In the genomic region with DNA sequence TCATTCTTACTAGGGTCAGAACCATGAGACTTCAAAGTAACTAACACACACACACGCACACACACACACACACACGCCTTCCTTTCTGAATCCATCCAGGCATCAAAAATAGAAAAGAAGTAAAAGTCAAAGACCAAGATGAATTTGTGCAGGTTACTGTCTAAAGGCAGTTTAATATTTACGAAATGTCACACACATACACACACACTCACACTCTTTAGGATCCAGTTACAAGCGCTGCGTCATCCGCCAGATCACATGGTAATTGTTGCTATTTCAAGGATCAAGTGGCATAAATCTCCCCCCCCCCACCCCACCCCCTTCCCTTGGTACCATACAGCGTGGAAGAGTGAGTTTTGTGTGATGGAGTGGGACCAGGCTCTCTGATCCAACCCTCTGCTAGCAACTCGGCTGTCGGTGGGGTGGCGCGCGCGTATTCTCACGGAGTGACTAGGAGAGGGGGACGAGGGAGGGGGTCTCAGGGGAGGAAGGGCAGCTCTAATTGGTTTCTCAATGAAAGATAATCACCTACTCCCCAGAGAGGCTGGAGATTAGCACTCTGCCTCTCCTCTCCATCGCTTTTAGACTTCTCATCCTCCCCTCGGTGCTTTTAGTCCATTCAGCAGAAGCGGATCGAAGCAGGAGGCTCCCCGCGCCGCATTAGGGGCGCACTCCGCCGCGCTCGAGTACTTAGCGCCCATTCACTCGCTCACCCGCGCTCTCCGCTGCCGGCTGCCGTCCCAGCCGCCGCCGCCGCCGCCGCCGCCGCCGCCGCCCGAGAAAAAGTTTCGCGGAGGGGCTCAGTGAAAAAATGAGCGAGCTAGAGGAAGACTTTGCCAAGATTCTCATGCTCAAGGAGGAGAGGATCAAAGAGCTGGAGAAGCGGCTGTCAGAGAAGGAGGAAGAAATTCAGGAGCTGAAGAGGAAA, we compare ENCODE assay signal across 8 cellular contexts.
DNase-seq lines count a peak whose midpoint lies in the region; ATAC-seq and TF ChIP-seq lines count a peak whose summit lies in the region.

No MANE protein-coding gene starts in this region.

- no peaks in the 10 kb centered on the region for H3K36me3 ChIP-seq in duodenal mucosa (ENCODE audit: control insufficient read depth in 1 of 2, insufficient read depth in 2 of 2, low read length in 2 of 2)
- no peaks in the 10 kb centered on the region for H3K36me3 ChIP-seq in lung (ENCODE audit: control insufficient read depth in 2 of 2, insufficient read depth in 2 of 2, low read length in 2 of 2)
- no peaks in the 10 kb centered on the region for H3K36me3 ChIP-seq in tibial nerve

- H3K27ac ChIP-seq in duodenal mucosa (ENCODE audit: low read depth, low read length) = peak overlapping the region; percentile 37
- peak overlapping the region; percentile 91 to 92 for H3K27ac ChIP-seq in lung (ENCODE audit: low read depth in 1 of 2, low read length in 1 of 2)
- H3K27ac ChIP-seq in tibial nerve = peak overlapping the region; percentile 23 to 87 (median 74)

- H3K9me3 ChIP-seq in duodenal mucosa (ENCODE audit: control insufficient read depth in 1 of 2, low read length in 2 of 2) (no peaks in the 10 kb centered on the region), lung (ENCODE audit: control insufficient read depth in 2 of 2, insufficient read depth in 1 of 2, low read length in 1 of 2) (no peaks in the 10 kb centered on the region), tibial nerve (no peaks in the 10 kb centered on the region)

- H3K4me1 ChIP-seq in duodenal mucosa (ENCODE audit: control insufficient read depth in 1 of 2, insufficient read depth in 2 of 2, low read length in 2 of 2) (peaks cover 3 to 21% of the 10 kb centered on the region in 2 donors), lung (ENCODE audit: control insufficient read depth in 2 of 2, insufficient read depth in 2 of 2, low read length in 2 of 2) (peaks cover 0 to 6% of the 10 kb centered on the region in 2 donors), tibial nerve (peaks cover 0 to 26% (median 5%) of the 10 kb centered on the region in 4 donors)

- H3K27me3 ChIP-seq in duodenal mucosa (ENCODE audit: control insufficient read depth in 1 of 2, insufficient read depth in 2 of 2, low read length in 2 of 2) (peaks cover 0 to 12% of the 10 kb centered on the region in 2 donors), lung (ENCODE audit: control insufficient read depth, insufficient read depth) (no peaks in the 10 kb centered on the region), tibial nerve (peaks cover 0 to 28% of the 10 kb centered on the region in 2 donors)

- H3K9ac ChIP-seq in duodenal mucosa (ENCODE audit: low read depth in 1 of 2, low read length in 2 of 2) = peak overlapping the region; percentile 23 to 64

- H3K4me3 ChIP-seq in GM08714 (ENCODE audit: low read length) = peak overlapping the region; percentile 47
- H3K4me3 ChIP-seq in duodenal mucosa (ENCODE audit: low read depth in 1 of 2, low read length in 2 of 2) = peak overlapping the region; percentile 71 to 81
- H3K4me3 ChIP-seq in lung = peak overlapping the region; percentile 75
- peak overlapping the region; percentile 46 to 60 (median 54) for H3K4me3 ChIP-seq in tibial nerve

- TF ChIP-seq EP300 in tibial nerve (IDR thresholded peaks at IDR 0.05) = no peak

- 2 to 3% methylated on average over 48 to 49 of the region's 49 CpGs for WGBS in lung, 2 donors
- 3 to 4% methylated on average over 44 to 48 of the region's 49 CpGs for WGBS in tibial nerve, 2 donors

- TF ChIP-seq CTCF in lung (IDR thresholded peaks at IDR 0.05; ENCODE audit: control extremely low read depth, extremely low read depth) (no peak), tibial nerve (IDR thresholded peaks at IDR 0.05) (no peak)

- TF ChIP-seq POLR2A in tibial nerve (IDR thresholded peaks at IDR 0.05) = no peak

- DNase-seq in NCI-H748 (lab: John Stamatoyannopoulos, UW; ENCODE audit: unreplicated experiment) (peak; percentile 45), lung (ENCODE audit: low spot score) (peak; percentile 46), tibial nerve (ENCODE audit: low spot score in 2 of 2) (no peak)

- ATAC-seq in lung (ENCODE audit: insufficient read depth, low FRiP score) (peak; percentile 27), GM21360 (IDR thresholded peaks at IDR 0.05; ENCODE audit: unreplicated experiment) (no peak), GM19328 (IDR thresholded peaks at IDR 0.05; ENCODE audit: unreplicated experiment) (no peak), GM21526 (IDR thresholded peaks at IDR 0.05; ENCODE audit: low FRiP score, unreplicated experiment) (no peak)

Comparison
In these comparisons a context has a peak if more than half of its experiments do, and no peak if none do; other contexts are left out.
1. DNase-seq: peak in NCI-H748 (single experiment) and lung (single experiment); none in tibial nerve (0 of 2).
2. H3K27ac ChIP-seq: peak in every context shown above with its lines; median percentile 92 in lung; 74 in tibial nerve; 37 in duodenal mucosa.
3. Peak in every context shown above with its lines, with median percentiles within 50 percentile points of each other: H3K4me3 ChIP-seq.